In genomic region chr5:35236770-35237169, GRCh38 we compare ENCODE assay signal across 29 cellular contexts. TPM values are rescaled to one million over a fixed set of nuclear protein-coding genes. Genes with fewer than 3 reads are reported as not detected.
"Had no signal": no experiment of that assay in that cellular context is flagged by ENCODE, and none has a peak within 500 bp of the region (broad histone marks: within the 10 kb centered on the region; RNA-seq: fewer than 3 reads in every experiment).

No MANE protein-coding gene starts in this region.

- H3K27ac ChIP-seq: neutrophil, parathyroid adenoma, psoas muscle, right lobe of liver, sigmoid colon, spleen, suprapubic skin, testis, tibial artery, upper lobe of right lung, uterus had no signal

- H3K9me3 ChIP-seq: neutrophil, right lobe of liver, sigmoid colon, spleen, suprapubic skin, testis, tibial artery, transverse colon, upper lobe of right lung, uterus had no signal

- H3K4me1 ChIP-seq: psoas muscle, sigmoid colon, spleen, suprapubic skin, testis, tibial artery, upper lobe of right lung, uterus had no signal

- H3K4me3 ChIP-seq: psoas muscle, right lobe of liver, sigmoid colon, smooth muscle cell, spleen, suprapubic skin, testis, tibial artery, transverse colon, upper lobe of right lung, uterus had no signal

- ATAC-seq: naive thymus-derived CD8-positive, alpha-beta T cell; natural killer cell treated with Interleukin-12 subunit alpha and Interleukin-12 subunit beta and Interleukin-15 and Interleukin-18, amount 100 ng/mL, for 72 hours; psoas muscle; right cardiac atrium; stimulated activated memory B cell treated with anti-CD40 and anti-IgM and Interleukin-4, amounts not matched to agents 10 μg/mL and 1 μg/mL and 100 μg/mL, for 72 hours; stimulated activated naive CD8-positive, alpha-beta T cell treated with anti-CD3 and anti-CD28 coated beads, Interleukin-15, amount 100 ng/mL, for 72 hours; stimulated activated naive CD8-positive, alpha-beta T cell treated with anti-CD3 and anti-CD28 coated beads, Interleukin-15, Interleukin-2, amounts not matched to agents 100 U/mL and 50 U/mL, for 24 hours; upper lobe of right lung had no signal

- H3K36me3 ChIP-seq: neutrophil, right lobe of liver, sigmoid colon, spleen, suprapubic skin, tibial artery, transverse colon, upper lobe of right lung, uterus had no signal

- H3K27me3 ChIP-seq: right lobe of liver, sigmoid colon, suprapubic skin, testis, tibial artery, transverse colon, upper lobe of right lung, uterus had no signal

- DNase-seq: naive thymus-derived CD8-positive, alpha-beta T cell; nephron progenitor cell; nucleus accumbens; posterior cingulate gyrus; psoas muscle; right cardiac atrium; right lobe of liver; sigmoid colon; spleen; stimulated activated CD4-positive, alpha-beta T cell treated with anti-CD3 and anti-CD28 coated beads, Interleukin-12 subunit alpha, Interleukin-12 subunit beta, amount 100 ng/mL, for 4 hours; stimulated activated CD4-positive, alpha-beta T cell treated with anti-CD3 and anti-CD28 coated beads, Interleukin-1b, Interleukin-23, amount 100 ng/mL, for 48 hours; stimulated activated CD4-positive, alpha-beta T cell treated with anti-CD3 and anti-CD28 coated beads, Interleukin-4, amount 100 ng/mL, for 1 hour; stimulated activated CD4-positive, alpha-beta T cell treated with anti-CD3 and anti-CD28 coated beads, Interleukin-4, amount 100 ng/mL, for 4 hours; stimulated activated CD8-positive, alpha-beta memory T cell treated with anti-CD3 and anti-CD28 coated beads, Interleukin-4, amount 100 ng/mL, for 48 hours; stimulated activated naive CD4-positive, alpha-beta T cell; stimulated activated naive CD8-positive, alpha-beta T cell treated with anti-CD3 and anti-CD28 coated beads, Interleukin-15, amount 100 ng/mL, for 72 hours; stimulated activated naive CD8-positive, alpha-beta T cell treated with anti-CD3 and anti-CD28 coated beads, Interleukin-15, Interleukin-2, amounts not matched to agents 100 U/mL and 50 U/mL, for 24 hours; substantia nigra; testis; tibial artery; transverse colon; upper lobe of right lung; uterus had no signal

RNA-seq across cellular contexts. Expression of gene PRLR, which starts 6.5 kb away (rescaled TPM):
- total RNA-seq: naive thymus-derived CD8-positive, alpha-beta T cell; natural killer cell treated with Interleukin-12 subunit alpha and Interleukin-12 subunit beta and Interleukin-15 and Interleukin-18, amount 100 ng/mL, for 72 hours had no signal
- polyA plus RNA-seq: naive thymus-derived CD8-positive, alpha-beta T cell had no signal
